ENCODE assay signal across 31 cellular contexts in genomic region chrX:149720021-149720689, GRCh38. TPM values are rescaled to one million over a fixed set of nuclear protein-coding genes. Genes with fewer than 3 reads are reported as not detected.
DNase-seq lines count a peak whose midpoint lies in the region; ATAC-seq and TF ChIP-seq lines count a peak whose summit lies in the region.
"Had no signal": no experiment of that assay in that cellular context is flagged by ENCODE, and none has a peak within 500 bp of the region (broad histone marks: within the 10 kb centered on the region; RNA-seq: fewer than 3 reads in every experiment).

No MANE protein-coding gene starts in this region.

- TF ChIP-seq EP300 in sigmoid colon (IDR thresholded peaks at IDR 0.05), result no peak

- H3K27me3 ChIP-seq in WERI-Rb-1 (ENCODE audit: insufficient read depth, low read depth, severe bottlenecking) (peaks cover 3% of the 10 kb centered on the region), sigmoid colon (no peaks in the 10 kb centered on the region), left ventricle myocardium inferior (ENCODE audit: low read depth) (no peaks in the 10 kb centered on the region)
- H3K27me3 ChIP-seq: BLaER1 treated with 17β-estradiol and CSF1 and Interleukin-3, amounts not matched to agents 10 nM and 100 nM; gastroesophageal sphincter; SJSA1 had no signal

- intact Hi-C loops in left colon (cut with DNase I, micrococcal nuclease), result no loop called here
- intact Hi-C loops in sigmoid colon (cut with DNase I), result no loop called here
- intact Hi-C loops in left ventricle myocardium inferior (cut with micrococcal nuclease), result no loop called here

- no peaks in the 10 kb centered on the region for H3K4me1 ChIP-seq in sigmoid colon
- no peaks in the 10 kb centered on the region for H3K4me1 ChIP-seq in left ventricle myocardium inferior
- H3K4me1 ChIP-seq: BLaER1 treated with 17β-estradiol and CSF1 and Interleukin-3, amounts not matched to agents 10 nM and 100 nM; gastroesophageal sphincter; parathyroid adenoma; SJSA1 had no signal

- no peak for TF ChIP-seq POLR2A in sigmoid colon (IDR thresholded peaks at IDR 0.05)

- DNase-seq in NCI-H1417 (lab: John Stamatoyannopoulos, UW), result peak in 2 of 3 experiments; percentile 9 to 25
- DNase-seq in NCI-H1417 treated with DMSO at 0.1 percent for 48 hours (lab: John Stamatoyannopoulos, UW), result no peak
- peak; percentile 14 for DNase-seq in WERI-Rb-1
- no peak for DNase-seq in left colon
- DNase-seq in sigmoid colon, result peak; percentile 47
- DNase-seq in left ventricle myocardium inferior, result no peak
- DNase-seq in MV-4-11 (lab: John Stamatoyannopoulos, UW), result no peak
- DNase-seq: activated B cell treated with CpG ODN at 0.5 μM for 24 hours; activated CD8-positive, alpha-beta memory T cell treated with anti-CD3 and anti-CD28 coated beads, Interleukin-2, amount 10 ng/mL, durations not matched to agents 7 days and 5 days; activated naive CD4-positive, alpha-beta T cell; activated T-cell treated with anti-CD3 and anti-CD28 coated beads, Interleukin-2, amount 50 U/mL, for 72 hours; cerebellar nuclear complex; DMS53; dorsolateral prefrontal cortex; HFFc6; KBM-7; mammary epithelial cell; NCI-H2107; stimulated activated naive CD4-positive, alpha-beta T cell treated with Interleukin-2 at 50 U/mL for 16 hours had no signal

- WGBS in sigmoid colon, 2 donors, result 18 to 74% methylated on average over 19 of the region's 19 CpGs

- TF ChIP-seq CTCF in WERI-Rb-1 (IDR thresholded peaks at IDR 0.05; ENCODE audit: low read depth, low read length) (no peak), sigmoid colon (IDR thresholded peaks at IDR 0.05) (no peak), left ventricle myocardium inferior (IDR thresholded peaks at IDR 0.05; ENCODE audit: borderline replicate concordance) (no peak)

- ATAC-seq in left colon (peak; percentile 72), GM19035 (IDR thresholded peaks at IDR 0.05; ENCODE audit: unreplicated experiment) (no peak)
- ATAC-seq: activated CD8-positive, alpha-beta memory T cell treated with anti-CD3 and anti-CD28 coated beads, Interleukin-2, amount 10 ng/mL, durations not matched to agents 7 days and 5 days; activated T-cell treated with anti-CD3 and anti-CD28 coated beads, Interleukin-2, amount 50 U/mL, for 72 hours; gastroesophageal sphincter had no signal

- H3K4me3 ChIP-seq in WERI-Rb-1 (ENCODE audit: low read depth, low read length) (no peak overlapping the region), sigmoid colon (no peak overlapping the region), left ventricle myocardium inferior (no peak overlapping the region)
- H3K4me3 ChIP-seq: BLaER1 treated with 17β-estradiol and CSF1 and Interleukin-3, amounts not matched to agents 10 nM and 100 nM; dorsolateral prefrontal cortex; gastroesophageal sphincter; SJSA1; smooth muscle cell had no signal

- H3K27ac ChIP-seq in WERI-Rb-1, result no peak overlapping the region
- no peak overlapping the region for H3K27ac ChIP-seq in sigmoid colon
- H3K27ac ChIP-seq in left ventricle myocardium inferior (replicated peaks), result no peak overlapping the region
- H3K27ac ChIP-seq: 22Rv1; BLaER1 treated with 17β-estradiol and CSF1 and Interleukin-3, amounts not matched to agents 10 nM and 100 nM; dorsolateral prefrontal cortex; gastroesophageal sphincter; parathyroid adenoma; SJSA1 had no signal

- no peaks in the 10 kb centered on the region for H3K9me3 ChIP-seq in WERI-Rb-1 (ENCODE audit: severe bottlenecking)
- no peaks in the 10 kb centered on the region for H3K9me3 ChIP-seq in sigmoid colon
- H3K9me3 ChIP-seq in left ventricle myocardium inferior (replicated peaks), result no peaks in the 10 kb centered on the region
- H3K9me3 ChIP-seq: BLaER1 treated with 17β-estradiol and CSF1 and Interleukin-3, amounts not matched to agents 10 nM and 100 nM; gastroesophageal sphincter; SJSA1 had no signal

- no peaks in the 10 kb centered on the region for H3K36me3 ChIP-seq in WERI-Rb-1
- no peaks in the 10 kb centered on the region for H3K36me3 ChIP-seq in sigmoid colon
- no peaks in the 10 kb centered on the region for H3K36me3 ChIP-seq in left ventricle myocardium inferior
- H3K36me3 ChIP-seq: BLaER1 treated with 17β-estradiol and CSF1 and Interleukin-3, amounts not matched to agents 10 nM and 100 nM; gastroesophageal sphincter; SJSA1 had no signal

RNA-seq across cellular contexts. Expression of gene MAGEA11, which starts 8.3 kb away (rescaled TPM):
- not detected for total RNA-seq in left colon
- not detected for total RNA-seq in sigmoid colon
- not detected for polyA plus RNA-seq in sigmoid colon
- total RNA-seq in left ventricle myocardium inferior, result not detected
- total RNA-seq: activated B cell treated with CpG ODN at 0.5 μM for 24 hours; activated CD8-positive, alpha-beta memory T cell treated with anti-CD3 and anti-CD28 coated beads, Interleukin-2, amount 10 ng/mL, durations not matched to agents 7 days and 5 days; activated T-cell treated with anti-CD3 and anti-CD28 coated beads, Interleukin-2, amount 50 U/mL, for 72 hours; dorsolateral prefrontal cortex; gastroesophageal sphincter; HT-29; mammary epithelial cell; MCF 10A; neural crest cell; SJSA1; smooth muscle cell; temporal lobe; urinary bladder had no signal
- polyA plus RNA-seq: mammary epithelial cell, smooth muscle cell, urinary bladder had no signal

RNA-seq across cellular contexts. Expression of gene HSFX1, which starts 53.7 kb away (rescaled TPM):
- total RNA-seq in left colon (1 to 10 TPM; 1.0 to 1.5 TPM), sigmoid colon (1 to 10 TPM in 2 of 4 donors, under 1 TPM in 2; 0.83 to 1.3 (median 1.0) TPM), left ventricle myocardium inferior (3.0 TPM)
- polyA plus RNA-seq in sigmoid colon, result under 1 TPM in 1 of 3 donors, not detected in 2; 0.71 TPM
- total RNA-seq: MCF 10A had no signal

Comparison
In these comparisons a context has a peak if more than half of its experiments do, and no peak if none do; other contexts are left out.
1. DNase-seq: peak in NCI-H1417 (2 of 3), WERI-Rb-1 (single experiment) and sigmoid colon (single experiment); none in NCI-H1417 treated with DMSO at 0.1 percent for 48 hours (single experiment), left colon (0 of 2), left ventricle myocardium inferior (single experiment) and MV-4-11 (single experiment).